In the genomic region with DNA sequence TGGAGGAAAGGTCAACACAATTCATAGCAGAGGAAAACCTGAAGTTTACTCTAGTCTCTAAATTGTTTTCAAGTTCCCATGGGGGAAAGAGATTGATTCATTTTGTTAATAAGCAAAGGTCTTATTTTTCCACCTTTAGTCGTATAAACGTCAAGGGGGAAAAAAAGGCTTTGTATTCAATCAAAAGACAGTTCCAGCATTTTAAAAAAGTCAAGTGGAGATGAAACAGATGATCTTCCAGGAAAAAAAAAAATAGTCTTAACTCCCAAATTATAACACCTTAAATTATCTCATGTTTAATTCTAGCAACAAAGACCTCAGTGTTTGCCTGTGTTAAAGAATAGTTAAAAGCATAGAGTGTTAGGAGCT, we compare ENCODE assay signal across 10 cellular contexts.
DNase-seq lines count a peak whose midpoint lies in the region; ATAC-seq and TF ChIP-seq lines count a peak whose summit lies in the region.
"Had no signal": no experiment of that assay in that cellular context is flagged by ENCODE, and none has a peak within 500 bp of the region (broad histone marks: within the 10 kb centered on the region; RNA-seq: fewer than 3 reads in every experiment).

No MANE protein-coding gene starts in this region.

- no peaks in the 10 kb centered on the region for H4K20me1 ChIP-seq in SK-N-SH (ENCODE audit: insufficient read depth)

- no peak for DNase-seq in SK-N-SH
- DNase-seq in right lobe of liver: no peak
- no peak for DNase-seq in substantia nigra (lab: John Stamatoyannopoulos, UW)
- DNase-seq in middle frontal gyrus (ENCODE audit: extremely low spot score, low spot score): no peak
- DNase-seq in NK-92 treated with Interleukin-12 subunit alpha and Interleukin-12 subunit beta, amount 100 ng/mL, for 24 hours (lab: John Stamatoyannopoulos, UW): no peak
- DNase-seq: activated naive CD8-positive, alpha-beta T cell treated with anti-CD3 and anti-CD28 coated beads, Interleukin-2, amount 10 ng/mL, durations not matched to agents 7 days and 5 days; NCI-H146 had no signal

- peaks cover 45% of the 10 kb centered on the region for H3F3A ChIP-seq in SK-N-SH (replicated peaks; ENCODE audit: insufficient read depth)

- intact Hi-C loops in right lobe of liver (cut with DNase I): no loop called here

- H3K9ac ChIP-seq in SK-N-SH: peak overlapping the region; percentile 70

- ATAC-seq in SK-N-SH treated with all-trans-retinoic acid at 6 μM for 48 hours (no peak), right lobe of liver (no peak), HG02571 (IDR thresholded peaks at IDR 0.05; ENCODE audit: unreplicated experiment) (no peak)

- H3K79me2 ChIP-seq in SK-N-SH (ENCODE audit: insufficient read depth): no peaks in the 10 kb centered on the region

- CTCF ChIA-PET in SK-N-SH (lab: Yijun Ruan, JAX): interaction anchor here (0.9 kb wide), 1 partner anchor 10 kb away, joined by 3 read pairs; no protein-coding TSS in a partner anchor

- no peak for TF ChIP-seq EP300 in SK-N-SH (IDR thresholded peaks at IDR 0.05; ENCODE audit: borderline replicate concordance in 1 of 2, low read depth in 1 of 2, low read length in 1 of 2)

- peak overlapping the region; percentile 66; the same call in 1 of the 2 replicates for H2AFZ ChIP-seq in SK-N-SH (ENCODE audit: low read depth)

- H3K9me3 ChIP-seq in SK-N-SH (no peaks in the 10 kb centered on the region), right lobe of liver (no peaks in the 10 kb centered on the region)

- TF ChIP-seq CTCF in SK-N-SH (IDR thresholded peaks at IDR 0.05) (no peak), right lobe of liver (IDR thresholded peaks at IDR 0.05) (no peak)

- no peak for TF ChIP-seq POLR2A in right lobe of liver (IDR thresholded peaks at IDR 0.05)

- H3K27me3 ChIP-seq in SK-N-SH (ENCODE audit: insufficient read depth) (no peaks in the 10 kb centered on the region), right lobe of liver (no peaks in the 10 kb centered on the region)

- POLR2A ChIA-PET in SK-N-SH (lab: Yijun Ruan, JAX): no interaction called here

- H3K4me1 ChIP-seq in SK-N-SH (ENCODE audit: control insufficient read depth in 1 of 2, insufficient read depth in 2 of 2, low read depth in 1 of 2, low read length in 1 of 2) (peaks cover 8 to 28% of the 10 kb centered on the region in 2 experiments; a peak in 3 of 4 replicates), right lobe of liver (peaks cover 0 to 17% (median 11%) of the 10 kb centered on the region in 4 donors)

- no peaks in the 10 kb centered on the region for H3K36me3 ChIP-seq in SK-N-SH (replicated peaks in 1 of 2; ENCODE audit: control insufficient read depth in 1 of 2, insufficient read depth in 2 of 2, low read length in 1 of 2)
- H3K36me3 ChIP-seq in right lobe of liver: no peaks in the 10 kb centered on the region

- 89% methylated on average over 2 of the region's 2 CpGs for WGBS in SK-N-SH (ENCODE audit: low lambda C conversion rate)
- WGBS in adipose tissue, 3 donors: 65 to 73% (median 69%) methylated on average over 2 of the region's 2 CpGs
- WGBS in right lobe of liver (ENCODE audit: insufficient coverage, low coverage, low lambda C conversion rate, missing lambda C conversion rate): 34% methylated on average over 2 of the region's 2 CpGs

- H3K9me2 ChIP-seq in SK-N-SH: no peaks in the 10 kb centered on the region

- no peak overlapping the region for H3K4me3 ChIP-seq in SK-N-SH (ENCODE audit: low read depth in 2 of 2, low read length in 1 of 2)
- no peak overlapping the region for H3K4me3 ChIP-seq in right lobe of liver

- H3K27ac ChIP-seq in SK-N-SH (ENCODE audit: low read depth in 2 of 2, low read length in 1 of 2) (peak overlapping the region; percentile 80 to 98; a peak in 3 of 4 replicates), adipose tissue (ENCODE audit: low read depth, low read length) (peak overlapping the region; percentile 41), right lobe of liver (peak overlapping the region; percentile 87 to 98 (median 94)), substantia nigra (ENCODE audit: low read depth, low read length, poor library complexity, severe bottlenecking) (peak overlapping the region; percentile 86)

- peak overlapping the region; percentile 65 for H3K4me2 ChIP-seq in SK-N-SH

- no peak for TF ChIP-seq RAD21 in SK-N-SH (IDR thresholded peaks at IDR 0.05; ENCODE audit: low read length)

TF ChIP-seq in SK-N-SH, 30 proteins besides CTCF, POLR2A, EP300 and RAD21 (continues in another document):
- TF ChIP-seq FOSL2 (IDR thresholded peaks at IDR 0.05; ENCODE audit: borderline replicate concordance, low read depth) (no peak), SIN3A (IDR thresholded peaks at IDR 0.05; ENCODE audit: borderline replicate concordance, low read depth, low read length) (no peak), ELF1 (IDR thresholded peaks at IDR 0.05) (no peak), FOXJ3 (CRISPR knock-in tag; IDR thresholded peaks at IDR 0.05) (no peak), RCOR1 (IDR thresholded peaks at IDR 0.05; ENCODE audit: low read length) (no peak), MXI1 (IDR thresholded peaks at IDR 0.05; ENCODE audit: low read depth, low read length) (no peak), SMC3 (IDR thresholded peaks at IDR 0.05; ENCODE audit: low read depth, low read length) (no peak)
- TF ChIP-seq, protein P1, sequence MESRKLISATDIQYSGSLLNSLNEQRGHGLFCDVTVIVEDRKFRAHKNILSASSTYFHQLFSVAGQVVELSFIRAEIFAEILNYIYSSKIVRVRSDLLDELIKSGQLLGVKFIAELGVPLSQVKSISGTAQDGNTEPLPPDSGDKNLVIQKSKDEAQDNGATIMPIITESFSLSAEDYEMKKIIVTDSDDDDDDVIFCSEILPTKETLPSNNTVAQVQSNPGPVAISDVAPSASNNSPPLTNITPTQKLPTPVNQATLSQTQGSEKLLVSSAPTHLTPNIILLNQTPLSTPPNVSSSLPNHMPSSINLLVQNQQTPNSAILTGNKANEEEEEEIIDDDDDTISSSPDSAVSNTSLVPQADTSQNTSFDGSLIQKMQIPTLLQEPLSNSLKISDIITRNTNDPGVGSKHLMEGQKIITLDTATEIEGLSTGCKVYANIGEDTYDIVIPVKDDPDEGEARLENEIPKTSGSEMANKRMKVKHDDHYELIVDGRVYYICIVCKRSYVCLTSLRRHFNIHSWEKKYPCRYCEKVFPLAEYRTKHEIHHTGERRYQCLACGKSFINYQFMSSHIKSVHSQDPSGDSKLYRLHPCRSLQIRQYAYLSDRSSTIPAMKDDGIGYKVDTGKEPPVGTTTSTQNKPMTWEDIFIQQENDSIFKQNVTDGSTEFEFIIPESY (IDR thresholded peaks at IDR 0.05; ENCODE audit: borderline replicate concordance, low read depth): no peak
- TF ChIP-seq, protein P2, sequence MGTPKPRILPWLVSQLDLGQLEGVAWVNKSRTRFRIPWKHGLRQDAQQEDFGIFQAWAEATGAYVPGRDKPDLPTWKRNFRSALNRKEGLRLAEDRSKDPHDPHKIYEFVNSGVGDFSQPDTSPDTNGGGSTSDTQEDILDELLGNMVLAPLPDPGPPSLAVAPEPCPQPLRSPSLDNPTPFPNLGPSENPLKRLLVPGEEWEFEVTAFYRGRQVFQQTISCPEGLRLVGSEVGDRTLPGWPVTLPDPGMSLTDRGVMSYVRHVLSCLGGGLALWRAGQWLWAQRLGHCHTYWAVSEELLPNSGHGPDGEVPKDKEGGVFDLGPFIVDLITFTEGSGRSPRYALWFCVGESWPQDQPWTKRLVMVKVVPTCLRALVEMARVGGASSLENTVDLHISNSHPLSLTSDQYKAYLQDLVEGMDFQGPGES (IDR thresholded peaks at IDR 0.05; ENCODE audit: low read depth, low read length): no peak

TF ChIP-seq in SK-N-SH treated with all-trans-retinoic acid at 6 μM for 48 hours, 23 proteins besides CTCF, POLR2A, EP300 and RAD21 (continues in another document):
- TF ChIP-seq, protein P3, sequence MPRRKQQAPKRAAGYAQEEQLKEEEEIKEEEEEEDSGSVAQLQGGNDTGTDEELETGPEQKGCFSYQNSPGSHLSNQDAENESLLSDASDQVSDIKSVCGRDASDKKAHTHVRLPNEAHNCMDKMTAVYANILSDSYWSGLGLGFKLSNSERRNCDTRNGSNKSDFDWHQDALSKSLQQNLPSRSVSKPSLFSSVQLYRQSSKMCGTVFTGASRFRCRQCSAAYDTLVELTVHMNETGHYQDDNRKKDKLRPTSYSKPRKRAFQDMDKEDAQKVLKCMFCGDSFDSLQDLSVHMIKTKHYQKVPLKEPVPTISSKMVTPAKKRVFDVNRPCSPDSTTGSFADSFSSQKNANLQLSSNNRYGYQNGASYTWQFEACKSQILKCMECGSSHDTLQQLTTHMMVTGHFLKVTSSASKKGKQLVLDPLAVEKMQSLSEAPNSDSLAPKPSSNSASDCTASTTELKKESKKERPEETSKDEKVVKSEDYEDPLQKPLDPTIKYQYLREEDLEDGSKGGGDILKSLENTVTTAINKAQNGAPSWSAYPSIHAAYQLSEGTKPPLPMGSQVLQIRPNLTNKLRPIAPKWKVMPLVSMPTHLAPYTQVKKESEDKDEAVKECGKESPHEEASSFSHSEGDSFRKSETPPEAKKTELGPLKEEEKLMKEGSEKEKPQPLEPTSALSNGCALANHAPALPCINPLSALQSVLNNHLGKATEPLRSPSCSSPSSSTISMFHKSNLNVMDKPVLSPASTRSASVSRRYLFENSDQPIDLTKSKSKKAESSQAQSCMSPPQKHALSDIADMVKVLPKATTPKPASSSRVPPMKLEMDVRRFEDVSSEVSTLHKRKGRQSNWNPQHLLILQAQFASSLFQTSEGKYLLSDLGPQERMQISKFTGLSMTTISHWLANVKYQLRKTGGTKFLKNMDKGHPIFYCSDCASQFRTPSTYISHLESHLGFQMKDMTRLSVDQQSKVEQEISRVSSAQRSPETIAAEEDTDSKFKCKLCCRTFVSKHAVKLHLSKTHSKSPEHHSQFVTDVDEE (CRISPR knock-in tag; IDR thresholded peaks at IDR 0.05): no peak
- TF ChIP-seq, protein P4, sequence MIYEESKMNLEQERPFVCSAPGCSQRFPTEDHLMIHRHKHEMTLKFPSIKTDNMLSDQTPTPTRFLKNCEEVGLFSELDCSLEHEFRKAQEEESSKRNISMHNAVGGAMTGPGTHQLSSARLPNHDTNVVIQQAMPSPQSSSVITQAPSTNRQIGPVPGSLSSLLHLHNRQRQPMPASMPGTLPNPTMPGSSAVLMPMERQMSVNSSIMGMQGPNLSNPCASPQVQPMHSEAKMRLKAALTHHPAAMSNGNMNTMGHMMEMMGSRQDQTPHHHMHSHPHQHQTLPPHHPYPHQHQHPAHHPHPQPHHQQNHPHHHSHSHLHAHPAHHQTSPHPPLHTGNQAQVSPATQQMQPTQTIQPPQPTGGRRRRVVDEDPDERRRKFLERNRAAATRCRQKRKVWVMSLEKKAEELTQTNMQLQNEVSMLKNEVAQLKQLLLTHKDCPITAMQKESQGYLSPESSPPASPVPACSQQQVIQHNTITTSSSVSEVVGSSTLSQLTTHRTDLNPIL (CRISPR knock-in tag; IDR thresholded peaks at IDR 0.05; ENCODE audit: low read depth): no peak
- no peak for TF ChIP-seq ZFP3 (CRISPR knock-in tag; IDR thresholded peaks at IDR 0.05)
- TF ChIP-seq TOX (CRISPR knock-in tag; IDR thresholded peaks at IDR 0.05; ENCODE audit: borderline replicate concordance): no peak
- TF ChIP-seq TCF4 (CRISPR knock-in tag; IDR thresholded peaks at IDR 0.05; ENCODE audit: borderline replicate concordance): no peak
- no peak for TF ChIP-seq RARB (CRISPR knock-in tag; IDR thresholded peaks at IDR 0.05)
- no peak for TF ChIP-seq GLIS3 (CRISPR knock-in tag; IDR thresholded peaks at IDR 0.05)
- TF ChIP-seq OSR1 (CRISPR knock-in tag; IDR thresholded peaks at IDR 0.05): no peak
- no peak for TF ChIP-seq ZNF8 (CRISPR knock-in tag; IDR thresholded peaks at IDR 0.05)

Comparison
In these comparisons a context has a peak if more than half of its experiments do, and no peak if none do; other contexts are left out.
1. H3K27ac ChIP-seq: peak in every context shown above with its lines; median percentile 94 in right lobe of liver; 89 in SK-N-SH; 86 in substantia nigra; 41 in adipose tissue.